ENCODE assay signal across 37 cellular contexts in the genomic region with DNA sequence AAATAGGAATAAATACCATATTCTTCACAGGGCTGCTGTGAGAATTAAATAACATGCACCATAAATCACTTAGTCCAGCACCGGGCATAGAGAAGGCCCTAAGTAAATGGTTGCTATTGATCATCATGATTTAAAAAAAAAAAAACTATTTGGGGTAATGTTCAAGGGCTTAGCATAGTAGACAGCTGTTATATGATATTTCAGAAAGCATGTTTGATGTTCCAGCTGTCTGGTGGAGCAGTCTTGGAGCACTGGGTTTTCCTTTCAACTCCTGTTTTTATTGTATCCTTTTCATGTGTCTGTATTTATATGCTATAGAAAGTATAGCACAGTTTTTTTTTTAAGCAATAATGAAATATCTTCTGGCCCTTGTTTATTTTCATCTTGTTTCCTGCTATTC. TPM values are rescaled to one million over a fixed set of nuclear protein-coding genes. Genes with fewer than 3 reads are reported as not detected.
"Had no signal": no experiment of that assay in that cellular context is flagged by ENCODE, and none has a peak within 500 bp of the region (broad histone marks: within the 10 kb centered on the region; RNA-seq: fewer than 3 reads in every experiment).

No MANE protein-coding gene starts in this region.

- DNase-seq: activated CD4-positive, alpha-beta T cell treated with anti-CD3 and anti-CD28 coated beads, Interleukin-2, amount 10 ng/mL, durations not matched to agents 24 days and 14 days; activated CD4-positive, alpha-beta T cell treated with anti-CD3 and anti-CD28 coated beads, Interleukin-2, amount 50 U/mL, for 4 hours; activated CD4-positive, CD25-positive, alpha-beta regulatory T cell; activated CD8-positive, alpha-beta T cell treated with anti-CD3 and anti-CD28 coated beads for 36 hours; activated gamma-delta T cell; activated naive CD4-positive, alpha-beta T cell treated with Interleukin-2 at 50 U/mL for 16 hours; activated naive CD8-positive, alpha-beta T cell treated with anti-CD3 and anti-CD28 coated beads, Interleukin-2, amount 10 ng/mL, durations not matched to agents 7 days and 5 days; activated T-cell treated with anti-CD3 and anti-CD28 coated beads, Interleukin-2, amount 50 U/mL, for 1 hour; amygdala; Karpas-422; KBM-7; MG63; NCI-H1048; NCI-H187 treated with DMSO at 0.1 percent for 48 hours; NCI-H2081; NCI-H2227 treated with DMSO at 0.1 percent for 48 hours; NCI-H446; NCI-H510A treated with DMSO at 0.1 percent for 48 hours; NCI-H526 treated with DMSO at 0.1 percent for 48 hours; NCI-H82; NK-92 treated with Interleukin-12 subunit alpha and Interleukin-12 subunit beta, amount 100 ng/mL, for 24 hours; PC-3; Peyer's patch; SIG-M5; SW 1271; T-helper 1 cell; T-helper 2 cell; T-helper 9 cell had no signal

- H3K27me3 ChIP-seq: ascending aorta, cardiac muscle cell, MG63, Peyer's patch had no signal

- H3K27ac ChIP-seq: ascending aorta, cardiac muscle cell, Peyer's patch, RWPE1, VCaP had no signal

- H3K9me3 ChIP-seq: ascending aorta, MG63, Peyer's patch had no signal

- H3K4me1 ChIP-seq: ascending aorta, Peyer's patch had no signal

- H3K36me3 ChIP-seq: ascending aorta, cardiac muscle cell, MG63, Peyer's patch had no signal

- ATAC-seq: activated CD8-positive, alpha-beta T cell treated with anti-CD3 and anti-CD28 coated beads for 36 hours; PC-3; Right ventricle myocardium inferior had no signal

- H3K4me3 ChIP-seq: ascending aorta, cardiac muscle cell, MG63, Peyer's patch had no signal

RNA-seq across cellular contexts. Expression of a gene that starts 30.4 kb away (rescaled TPM):
- total RNA-seq: activated CD4-positive, alpha-beta T cell treated with anti-CD3 and anti-CD28 coated beads, Interleukin-2, amount 10 ng/mL, durations not matched to agents 24 days and 14 days; activated CD8-positive, alpha-beta memory T cell treated with anti-CD3 and anti-CD28 coated beads for 36 hours; activated CD8-positive, alpha-beta T cell treated with anti-CD3 and anti-CD28 coated beads for 36 hours; activated naive CD8-positive, alpha-beta T cell treated with anti-CD3 and anti-CD28 coated beads, Interleukin-2, amount 10 ng/mL, durations not matched to agents 7 days and 5 days; activated T-helper 2 cell treated with anti-CD3 and anti-CD28 coated beads, Interferon-gamma antibody, Interleukin-2, Interleukin-4, amounts not matched to agents 10 μg/mL and 5 μg/mL and 100 μg/mL, durations not matched to agents 14 hours and 24 hours and 36 hours; ascending aorta; chondrocyte; PC-3 had no signal
- polyA plus RNA-seq: IgD-negative memory B cell had no signal
